Comparison of ENCODE assay signal across 1 cellular context in genomic region chr11:125111341-125112234, GRCh38.
TF ChIP-seq lines count a peak whose summit lies in the region.

TMEM218 (minus strand) TSS chr11:125111626; CDS start chr11:125102241, 9,385 bp downstream.

TF ChIP-seq in K562, 482 proteins besides CTCF, POLR2A, EP300 and RAD21 (continued from another document and continues in another):
- TF ChIP-seq ZNF395 (CRISPR knock-in tag; IDR thresholded peaks at IDR 0.05) (no peak), MECOM (CRISPR knock-in tag; IDR thresholded peaks at IDR 0.05) (no peak), ZNF311 (CRISPR knock-in tag; IDR thresholded peaks at IDR 0.05) (no peak), AFF4 (CRISPR knock-in tag; IDR thresholded peaks at IDR 0.05) (no peak), MTF1 (CRISPR knock-in tag; IDR thresholded peaks at IDR 0.05; ENCODE audit: borderline replicate concordance) (no peak), AFF1 (IDR thresholded peaks at IDR 0.05; ENCODE audit: low read depth in 1 of 2, partially characterized antibody in 2 of 2) (no peak), TGIF2 (CRISPR knock-in tag; IDR thresholded peaks at IDR 0.05) (no peak), RBM39 (optimal IDR thresholded peaks at IDR 0.05; ENCODE audit: low read depth, low read length) (no peak), CEBPB (tag; IDR thresholded peaks at IDR 0.05) (no peak), ZBED1 (IDR thresholded peaks at IDR 0.05) (no peak), HMGN3 (IDR thresholded peaks at IDR 0.05; ENCODE audit: borderline replicate concordance, extremely low read depth, insufficient read length, low read depth, low read length) (no peak), ZFP30 (CRISPR knock-in tag; IDR thresholded peaks at IDR 0.05; ENCODE audit: borderline replicate concordance) (no peak), HDGF (IDR thresholded peaks at IDR 0.05) (0 out of 2 replicates have a peak, but pooled peaks have one; percentile 44), TBL1XR1 (IDR thresholded peaks at IDR 0.05; ENCODE audit: low read length in 2 of 2) (no peak), SIX5 (IDR thresholded peaks at IDR 0.05; ENCODE audit: borderline replicate concordance in 1 of 2, insufficient read depth in 1 of 2, low read depth in 1 of 2, low read length in 2 of 2) (no peak), XRCC5 (IDR thresholded peaks at IDR 0.05; ENCODE audit: low read depth, low read length) (peak; percentile 49; the same call in 1 of the 2 replicates), ZNF316 (IDR thresholded peaks at IDR 0.05) (peak; percentile 44; the same call in 1 of the 2 replicates), CEBPZ (IDR thresholded peaks at IDR 0.05; ENCODE audit: borderline replicate concordance, low read depth, low read length) (peak; percentile 56; the same call in 1 of the 2 replicates), NFIC (IDR thresholded peaks at IDR 0.05) (no peak), KDM2B (CRISPR knock-in tag; IDR thresholded peaks at IDR 0.05) (no peak), HMG20A (CRISPR knock-in tag; conservative IDR thresholded peaks at IDR 0.05) (no peak), E2F1 (CRISPR knock-in tag; IDR thresholded peaks at IDR 0.05) (no peak), CREM (IDR thresholded peaks at IDR 0.05; ENCODE audit: low read depth) (peak; percentile 86), ZNF174 (CRISPR knock-in tag; IDR thresholded peaks at IDR 0.05) (no peak), RBM25 (IDR thresholded peaks at IDR 0.05; ENCODE audit: low read depth, low read length, severe bottlenecking) (peak; percentile 89), HLTF (IDR thresholded peaks at IDR 0.05) (no peak), ZEB2 (IDR thresholded peaks at IDR 0.05) (peak; percentile 47; the same call in 1 of the 2 replicates), ELF4 (CRISPR knock-in tag; IDR thresholded peaks at IDR 0.05) (0 out of 2 replicates have a peak, but pooled peaks have one; percentile 62), LCOR (CRISPR knock-in tag; IDR thresholded peaks at IDR 0.05) (peak; percentile 42; the same call in 1 of the 2 replicates), ZBTB8A (IDR thresholded peaks at IDR 0.05; ENCODE audit: partially characterized antibody) (no peak), ZNF277 (CRISPR knock-in tag; IDR thresholded peaks at IDR 0.05; ENCODE audit: borderline replicate concordance) (no peak), POLR2B (IDR thresholded peaks at IDR 0.05; ENCODE audit: low read depth, partially characterized antibody) (peak; percentile 64), BMI1 (IDR thresholded peaks at IDR 0.05; ENCODE audit: low read length) (no peak), CSDE1 (IDR thresholded peaks at IDR 0.05) (no peak), MAZ (CRISPR knock-in tag; conservative IDR thresholded peaks at IDR 0.05 in 1 of 2, IDR thresholded peaks at IDR 0.05 in 1 of 2) (peak in 1 of 2 experiments; percentile 69; a peak in 2 of 4 replicates), MED1 (CRISPR knock-in tag; IDR thresholded peaks at IDR 0.05; ENCODE audit: borderline replicate concordance) (no peak), RFX1 (IDR thresholded peaks at IDR 0.05) (peak; percentile 91), HNRNPLL (IDR thresholded peaks at IDR 0.05; ENCODE audit: low read depth, low read length, poor library complexity, severe bottlenecking) (peak; percentile 90), PBX2 (CRISPR knock-in tag; IDR thresholded peaks at IDR 0.05; ENCODE audit: low read depth) (peak; percentile 97), PBX2 (tag; conservative IDR thresholded peaks at IDR 0.05; ENCODE audit: low read depth) (peak; percentile 99), HCFC1 (IDR thresholded peaks at IDR 0.05; ENCODE audit: low read depth, low read length) (peak; percentile 50; the same call in 1 of the 2 replicates), THAP7 (CRISPR knock-in tag; IDR thresholded peaks at IDR 0.05) (no peak), NR2C2 (CRISPR knock-in tag; IDR thresholded peaks at IDR 0.05) (no peak), NR2C2 (tag; IDR thresholded peaks at IDR 0.05) (peak; percentile 94), HDAC1 (IDR thresholded peaks at IDR 0.05) (0 out of 4 replicates have a peak, but pooled peaks of 1 of the 2 experiments have one; percentile 37), CTBP1 (IDR thresholded peaks at IDR 0.05; ENCODE audit: borderline replicate concordance) (peak; percentile 79)
